Comparison of ENCODE assay signal across 1 cellular context in genomic region chr4:959338-960139, GRCh38.
TF ChIP-seq lines count a peak whose summit lies in the region.

No MANE protein-coding gene starts in this region.

TF ChIP-seq in K562, 482 proteins besides CTCF, POLR2A, EP300 and RAD21:
- TF ChIP-seq RBM22 (IDR thresholded peaks at IDR 0.05; ENCODE audit: low read depth, low read length, poor library complexity, severe bottlenecking) (peak; percentile 84), PKNOX1 (IDR thresholded peaks at IDR 0.05) (no peak), DDX20 (tag; IDR thresholded peaks at IDR 0.05; ENCODE audit: low read depth) (no peak), POLR2G (IDR thresholded peaks at IDR 0.05; ENCODE audit: low read depth, low read length) (peak; percentile 74), RBFOX2 (IDR thresholded peaks at IDR 0.05; ENCODE audit: low read depth, low read length) (peak; percentile 33; the same call in 1 of the 2 replicates)
